In the genomic region with DNA sequence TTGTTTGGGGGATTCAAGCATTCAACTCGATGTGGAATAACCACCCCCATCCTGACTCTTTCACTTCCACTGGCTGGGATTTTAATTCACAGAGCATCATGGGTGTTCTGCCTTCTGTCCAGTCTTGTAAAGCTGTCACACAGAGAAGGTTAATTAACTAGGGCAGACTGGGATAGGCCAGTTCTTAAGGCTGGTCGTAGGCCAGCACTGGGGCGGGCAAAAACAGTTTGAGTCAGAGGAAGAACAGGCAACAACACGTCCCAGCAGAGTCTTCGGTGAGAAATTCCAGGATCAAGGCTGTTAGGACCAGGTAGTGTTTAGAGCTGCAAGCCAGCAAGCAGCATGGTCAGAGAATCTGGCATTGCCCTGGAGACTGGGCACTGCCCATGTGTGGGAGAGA, we compare ENCODE assay signal across 12 cellular contexts. TPM values are rescaled to one million over a fixed set of nuclear protein-coding genes. Genes with fewer than 3 reads are reported as not detected.
A peak's percentile ranks its signal among the peaks of the same experiment; 100 is the strongest.
DNase-seq lines count a peak whose midpoint lies in the region; ATAC-seq and TF ChIP-seq lines count a peak whose summit lies in the region.
"Had no signal": no experiment of that assay in that cellular context is flagged by ENCODE, and none has a peak within 500 bp of the region (broad histone marks: within the 10 kb centered on the region; RNA-seq: fewer than 3 reads in every experiment).

No MANE protein-coding gene starts in this region.

- CTCF ChIA-PET in activated CD8-positive, alpha-beta memory T cell treated with anti-CD3 and anti-CD28 coated beads, Interleukin-2, amount 10 ng/mL, durations not matched to agents 7 days and 5 days (lab: Charles Lee): no interaction called here

- H3K4me3 Mint-ChIP-seq in activated CD8-positive, alpha-beta memory T cell treated with anti-CD3 and anti-CD28 coated beads, Interleukin-2, amount 10 ng/mL, durations not matched to agents 7 days and 5 days: no peak overlapping the region
- H3K4me3 Mint-ChIP-seq in progenitor cell of endocrine pancreas (ENCODE audit: low read depth): no peak overlapping the region
- H3K4me3 Mint-ChIP-seq: stimulated activated naive CD8-positive, alpha-beta T cell treated with anti-CD3 and anti-CD28 coated beads, Interleukin-15, amount 100 ng/mL, for 72 hours had no signal

- H3K27me3 Mint-ChIP-seq in activated CD8-positive, alpha-beta memory T cell treated with anti-CD3 and anti-CD28 coated beads, Interleukin-2, amount 10 ng/mL, durations not matched to agents 7 days and 5 days: peaks cover 56% of the 10 kb centered on the region
- no peaks in the 10 kb centered on the region for H3K27me3 Mint-ChIP-seq in progenitor cell of endocrine pancreas

- no peak overlapping the region for H3K9ac ChIP-seq in smooth muscle cell (ENCODE audit: low read depth)

- no peak overlapping the region for H3K4me3 ChIP-seq in hepatocyte
- no peak overlapping the region for H3K4me3 ChIP-seq in smooth muscle cell
- H3K4me3 ChIP-seq in gastrocnemius medialis: no peak overlapping the region
- H3K4me3 ChIP-seq: spleen had no signal

- H3K27me3 ChIP-seq in hepatocyte: no peaks in the 10 kb centered on the region
- no peaks in the 10 kb centered on the region for H3K27me3 ChIP-seq in smooth muscle cell (ENCODE audit: low read depth)
- H3K27me3 ChIP-seq in gastrocnemius medialis: peaks cover 0 to 4% (median 0%) of the 10 kb centered on the region in 3 donors

- H3K4me1 ChIP-seq in hepatocyte (ENCODE audit: insufficient read depth) (peaks cover 17% of the 10 kb centered on the region), smooth muscle cell (ENCODE audit: low read depth) (peaks cover 32% of the 10 kb centered on the region), gastrocnemius medialis (peaks cover 4 to 7% of the 10 kb centered on the region in 2 donors)

- peaks cover 8% of the 10 kb centered on the region for H3K4me1 Mint-ChIP-seq in activated CD8-positive, alpha-beta memory T cell treated with anti-CD3 and anti-CD28 coated beads, Interleukin-2, amount 10 ng/mL, durations not matched to agents 7 days and 5 days
- peaks cover 21% of the 10 kb centered on the region for H3K4me1 Mint-ChIP-seq in progenitor cell of endocrine pancreas (ENCODE audit: low read depth)

- no peaks in the 10 kb centered on the region for H3K36me3 Mint-ChIP-seq in activated CD8-positive, alpha-beta memory T cell treated with anti-CD3 and anti-CD28 coated beads, Interleukin-2, amount 10 ng/mL, durations not matched to agents 7 days and 5 days
- H3K36me3 Mint-ChIP-seq in progenitor cell of endocrine pancreas (ENCODE audit: insufficient read depth): no peaks in the 10 kb centered on the region

- no peaks in the 10 kb centered on the region for H3K9me3 Mint-ChIP-seq in activated CD8-positive, alpha-beta memory T cell treated with anti-CD3 and anti-CD28 coated beads, Interleukin-2, amount 10 ng/mL, durations not matched to agents 7 days and 5 days (ENCODE audit: low read depth)
- no peaks in the 10 kb centered on the region for H3K9me3 Mint-ChIP-seq in progenitor cell of endocrine pancreas (ENCODE audit: low read depth)
- H3K9me3 Mint-ChIP-seq: stimulated activated naive CD8-positive, alpha-beta T cell treated with anti-CD3 and anti-CD28 coated beads, Interleukin-15, amount 100 ng/mL, for 72 hours had no signal

- ATAC-seq in activated CD8-positive, alpha-beta memory T cell treated with anti-CD3 and anti-CD28 coated beads, Interleukin-2, amount 10 ng/mL, durations not matched to agents 7 days and 5 days: no peak
- no peak for ATAC-seq in gastrocnemius medialis
- ATAC-seq: stimulated activated naive CD8-positive, alpha-beta T cell treated with anti-CD3 and anti-CD28 coated beads, Interleukin-15, amount 100 ng/mL, for 72 hours had no signal

- H3K9me2 ChIP-seq in hepatocyte (replicated peaks; ENCODE audit: insufficient read depth): no peaks in the 10 kb centered on the region

- H3K27ac ChIP-seq in hepatocyte (no peak overlapping the region), smooth muscle cell (ENCODE audit: low read depth) (peak overlapping the region; percentile 73), gastrocnemius medialis (no peak overlapping the region)
- H3K27ac ChIP-seq: spleen had no signal

- no peak for TF ChIP-seq POLR2A in gastrocnemius medialis (IDR thresholded peaks at IDR 0.05)

- peaks cover 3% of the 10 kb centered on the region for H3F3A ChIP-seq in smooth muscle cell (ENCODE audit: low read depth)

- H3K4me2 ChIP-seq in hepatocyte (no peak overlapping the region), smooth muscle cell (peak overlapping the region; percentile 58)

- H3K27ac Mint-ChIP-seq in activated CD8-positive, alpha-beta memory T cell treated with anti-CD3 and anti-CD28 coated beads, Interleukin-2, amount 10 ng/mL, durations not matched to agents 7 days and 5 days: no peak overlapping the region
- no peak overlapping the region for H3K27ac Mint-ChIP-seq in progenitor cell of endocrine pancreas
- H3K27ac Mint-ChIP-seq: stimulated activated naive CD8-positive, alpha-beta T cell treated with anti-CD3 and anti-CD28 coated beads, Interleukin-15, amount 100 ng/mL, for 72 hours had no signal

- H3K9me3 ChIP-seq in hepatocyte (ENCODE audit: low read depth) (no peaks in the 10 kb centered on the region), smooth muscle cell (replicated peaks; ENCODE audit: low read depth) (no peaks in the 10 kb centered on the region), gastrocnemius medialis (no peaks in the 10 kb centered on the region)
- H3K9me3 ChIP-seq: spleen had no signal

- H3K36me3 ChIP-seq in hepatocyte (replicated peaks; ENCODE audit: insufficient read depth, low read depth): no peaks in the 10 kb centered on the region
- H3K36me3 ChIP-seq in smooth muscle cell (ENCODE audit: low read depth): no peaks in the 10 kb centered on the region
- no peaks in the 10 kb centered on the region for H3K36me3 ChIP-seq in gastrocnemius medialis
- H3K36me3 ChIP-seq: spleen had no signal

- intact Hi-C loops in gastrocnemius medialis (cut with DNase I; ENCODE audit: low total_unique reads): no loop called here

- H2AFZ ChIP-seq in hepatocyte: no peak overlapping the region
- no peak overlapping the region for H2AFZ ChIP-seq in smooth muscle cell (ENCODE audit: low read depth)

- 43% methylated on average over 5 of the region's 5 CpGs for WGBS in hepatocyte (ENCODE audit: low lambda C conversion rate, missing lambda C conversion rate)
- WGBS in smooth muscle cell (ENCODE audit: low lambda C conversion rate): 2% methylated on average over 5 of the region's 5 CpGs

- no peaks in the 10 kb centered on the region for H4K20me1 ChIP-seq in hepatocyte (ENCODE audit: insufficient read depth, poor library complexity, severe bottlenecking)
- peaks cover 19% of the 10 kb centered on the region for H4K20me1 ChIP-seq in smooth muscle cell (ENCODE audit: low read depth)

- in situ Hi-C loops in gastrocnemius medialis (cut with MboI; ENCODE audit: low sequenced_read_pairs in 4 of 4): loop anchor here in 3 of 4 donors (10.0 to 25.0 kb wide), 3 partner anchors 152 to 309 kb away; no protein-coding TSS in a partner anchor

- peaks cover 6% of the 10 kb centered on the region for H3K79me2 ChIP-seq in hepatocyte
- peaks cover 23% of the 10 kb centered on the region for H3K79me2 ChIP-seq in smooth muscle cell (ENCODE audit: low read depth)

- DNase-seq in HPDE6-E6E7 (ENCODE audit: extremely low spot score) (peak; percentile 92), cerebellar cortex (ENCODE audit: low spot score) (peak; percentile 98), hepatocyte (ENCODE audit: low spot score) (peak; percentile 49), smooth muscle cell (lab: John Stamatoyannopoulos, UW; ENCODE audit: unreplicated experiment) (peak; percentile 12), GM10266 (ENCODE audit: extremely low spot score) (no peak), gastrocnemius medialis (no peak), progenitor cell of endocrine pancreas (ENCODE audit: low spot score, unreplicated experiment) (no peak)
- DNase-seq in activated CD8-positive, alpha-beta memory T cell treated with anti-CD3 and anti-CD28 coated beads, Interleukin-2, amount 10 ng/mL, durations not matched to agents 7 days and 5 days: no peak
- DNase-seq: activated CD4-positive, alpha-beta T cell treated with anti-CD3 and anti-CD28 coated beads for 4 hours; NCI-H1048; spleen; stimulated activated naive CD8-positive, alpha-beta T cell treated with anti-CD3 and anti-CD28 coated beads, Interleukin-15, amount 100 ng/mL, for 72 hours had no signal

- no peak for TF ChIP-seq CTCF in hepatocyte (IDR thresholded peaks at IDR 0.05; ENCODE audit: poor library complexity)
- TF ChIP-seq CTCF in smooth muscle cell (IDR thresholded peaks at IDR 0.05; ENCODE audit: borderline replicate concordance, insufficient read depth, poor library complexity, severe bottlenecking): no peak
- TF ChIP-seq CTCF in GM10266 (IDR thresholded peaks at IDR 0.05; ENCODE audit: control insufficient read depth, insufficient read depth, low read depth, missing control alignments): no peak
- no peak for TF ChIP-seq CTCF in gastrocnemius medialis (IDR thresholded peaks at IDR 0.05 in 4 of 5, conservative IDR thresholded peaks at IDR 0.05 in 1 of 5)
- TF ChIP-seq CTCF in progenitor cell of endocrine pancreas (IDR thresholded peaks at IDR 0.05; ENCODE audit: unreplicated experiment): no peak

RNA-seq across cellular contexts. Expression of gene RNF152, which starts 4.0 kb away (rescaled TPM):
- total RNA-seq in hepatocyte (18.3 and 21.1 TPM in 2 replicates), smooth muscle cell (56.6 and 57.3 TPM in 2 replicates), gastrocnemius medialis (1 to 10 TPM; 1.7 to 6.8 (median 4.4) TPM), progenitor cell of endocrine pancreas (32.0 and 33.4 TPM in 2 replicates)
- polyA plus RNA-seq in hepatocyte (2.0 and 4.2 TPM in 2 replicates), smooth muscle cell (9.9 and 10.6 TPM in 2 replicates)
- total RNA-seq in activated CD8-positive, alpha-beta memory T cell treated with anti-CD3 and anti-CD28 coated beads, Interleukin-2, amount 10 ng/mL, durations not matched to agents 7 days and 5 days: under 1 TPM in 1 of 2 experiments, not detected in 1; 0.09 TPM

Comparison
In these comparisons a context has a peak if more than half of its experiments do, and no peak if none do; other contexts are left out.
1. DNase-seq: peak in HPDE6-E6E7 (single experiment), cerebellar cortex (single experiment), hepatocyte (single experiment) and smooth muscle cell (single experiment); none in GM10266 (single experiment), activated CD8-positive, alpha-beta memory T cell treated with anti-CD3 and anti-CD28 coated beads, Interleukin-2, amount 10 ng/mL, durations not matched to agents 7 days and 5 days (single experiment), gastrocnemius medialis (0 of 2) and progenitor cell of endocrine pancreas (single experiment).